Comparison of ENCODE assay signal across 1 cellular context in the genomic region with DNA sequence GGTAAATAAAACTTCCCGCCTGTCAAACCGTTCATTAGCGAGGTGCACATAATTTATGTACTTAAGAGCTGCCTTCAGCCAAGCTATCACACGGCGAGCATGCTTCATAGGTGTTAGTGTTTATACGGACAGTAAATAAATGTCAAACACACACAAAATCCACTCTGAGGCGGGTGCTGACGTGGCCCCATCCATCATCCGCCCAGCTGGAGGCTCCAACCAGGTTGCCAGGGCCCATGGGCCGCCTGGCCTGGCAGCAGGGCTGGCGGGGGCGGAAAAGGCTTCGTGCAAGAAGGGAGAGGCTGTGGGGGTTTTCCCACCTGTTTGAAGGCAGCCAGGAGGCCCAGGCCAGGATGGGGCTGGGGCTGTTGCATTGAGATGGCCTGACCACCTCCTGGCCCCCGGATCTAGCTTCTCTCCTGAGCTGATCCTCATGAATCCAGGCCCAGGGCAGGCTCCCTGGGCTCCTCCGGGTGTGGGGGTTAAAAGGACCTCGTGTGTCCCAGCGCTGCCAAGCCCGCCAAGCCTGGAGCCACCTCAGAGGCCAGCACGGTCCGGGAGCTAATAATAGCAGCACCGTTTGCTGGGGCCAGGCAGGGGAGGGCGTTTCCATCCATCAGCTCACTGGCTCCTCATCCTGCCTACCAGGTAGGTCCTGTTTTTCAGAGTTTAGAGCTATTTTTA.
A peak's percentile ranks its signal among the peaks of the same experiment; 100 is the strongest.
TF ChIP-seq lines count a peak whose summit lies in the region.

No MANE protein-coding gene starts in this region.

TF ChIP-seq in H1, 55 proteins besides CTCF, POLR2A, EP300 and RAD21 (continued from another document):
- TF ChIP-seq, protein P1, sequence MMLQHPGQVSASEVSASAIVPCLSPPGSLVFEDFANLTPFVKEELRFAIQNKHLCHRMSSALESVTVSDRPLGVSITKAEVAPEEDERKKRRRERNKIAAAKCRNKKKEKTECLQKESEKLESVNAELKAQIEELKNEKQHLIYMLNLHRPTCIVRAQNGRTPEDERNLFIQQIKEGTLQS (IDR thresholded peaks at IDR 0.05; ENCODE audit: insufficient read depth, low read depth, low read length), result no peak
- TF ChIP-seq, protein P2, sequence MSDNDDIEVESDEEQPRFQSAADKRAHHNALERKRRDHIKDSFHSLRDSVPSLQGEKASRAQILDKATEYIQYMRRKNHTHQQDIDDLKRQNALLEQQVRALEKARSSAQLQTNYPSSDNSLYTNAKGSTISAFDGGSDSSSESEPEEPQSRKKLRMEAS (IDR thresholded peaks at IDR 0.05), result 0 out of 2 replicates have a peak, but pooled peaks have one; percentile 53
- TF ChIP-seq HDAC6 (IDR thresholded peaks at IDR 0.05; ENCODE audit: low read depth, low read length) (no peak), ZNF274 (IDR thresholded peaks at IDR 0.05; ENCODE audit: borderline replicate concordance, extremely low read depth, low read length) (no peak), JUN (IDR thresholded peaks at IDR 0.05; ENCODE audit: low read depth, low read length) (no peak)
- TF ChIP-seq, protein P3, sequence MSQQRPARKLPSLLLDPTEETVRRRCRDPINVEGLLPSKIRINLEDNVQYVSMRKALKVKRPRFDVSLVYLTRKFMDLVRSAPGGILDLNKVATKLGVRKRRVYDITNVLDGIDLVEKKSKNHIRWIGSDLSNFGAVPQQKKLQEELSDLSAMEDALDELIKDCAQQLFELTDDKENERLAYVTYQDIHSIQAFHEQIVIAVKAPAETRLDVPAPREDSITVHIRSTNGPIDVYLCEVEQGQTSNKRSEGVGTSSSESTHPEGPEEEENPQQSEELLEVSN (IDR thresholded peaks at IDR 0.05), result peak; percentile 87
